In genomic region chr3:140225996-140226395, GRCh38 we compare ENCODE assay signal across 7 cellular contexts.
"Had no signal": no experiment of that assay in that cellular context is flagged by ENCODE, and none has a peak within 500 bp of the region (broad histone marks: within the 10 kb centered on the region; RNA-seq: fewer than 3 reads in every experiment).

No MANE protein-coding gene starts in this region.

- H3K27ac ChIP-seq: GM23248, HL-60 had no signal

- H3K4me3 Mint-ChIP-seq: HFFc6, IgD-negative memory B cell had no signal

- H3K4me1 Mint-ChIP-seq: IgD-negative memory B cell had no signal

- H3K27ac Mint-ChIP-seq: HFFc6, IgD-negative memory B cell had no signal

- H3K36me3 ChIP-seq: HAP-1 had no signal

- H3K27me3 Mint-ChIP-seq: IgD-negative memory B cell had no signal

- H3K9ac ChIP-seq: GM23248 had no signal

- H3K4me1 ChIP-seq: HAP-1 had no signal

- DNase-seq: GM23248, GOT3, H7, HFFc6 had no signal

- H3K4me3 ChIP-seq: GM23248, HAP-1 had no signal
